12 cellular contexts compared by ENCODE assay signal in genomic region chr17:46158323-46159296, GRCh38. TPM values are rescaled to one million over a fixed set of nuclear protein-coding genes. Genes with fewer than 3 reads are reported as not detected.
A peak's percentile ranks its signal among the peaks of the same experiment; 100 is the strongest.
DNase-seq lines count a peak whose midpoint lies in the region; ATAC-seq and TF ChIP-seq lines count a peak whose summit lies in the region.
"Had no signal": no experiment of that assay in that cellular context is flagged by ENCODE, and none has a peak within 500 bp of the region (broad histone marks: within the 10 kb centered on the region; RNA-seq: fewer than 3 reads in every experiment).

No MANE protein-coding gene starts in this region.

- H3K9me3 ChIP-seq in CD4-positive, CD25-positive, alpha-beta regulatory T cell (ENCODE audit: control insufficient read depth in 2 of 2, low read length in 2 of 2) = no peaks in the 10 kb centered on the region
- H3K9me3 ChIP-seq in ascending aorta (no peaks in the 10 kb centered on the region), muscle layer of duodenum (ENCODE audit: control insufficient read depth in 1 of 2, low read length in 2 of 2) (no peaks in the 10 kb centered on the region), uterus (no peaks in the 10 kb centered on the region)
- H3K9me3 ChIP-seq: MG63 had no signal

- no peak for TF ChIP-seq POLR2A in uterus (IDR thresholded peaks at IDR 0.05)

- H3K36me3 ChIP-seq in CD4-positive, CD25-positive, alpha-beta regulatory T cell (ENCODE audit: control insufficient read depth, insufficient read depth, low read length) = peaks cover 2% of the 10 kb centered on the region
- H3K36me3 ChIP-seq in ascending aorta = no peaks in the 10 kb centered on the region
- no peaks in the 10 kb centered on the region for H3K36me3 ChIP-seq in muscle layer of duodenum (ENCODE audit: control insufficient read depth in 1 of 2, insufficient read depth in 2 of 2, low read length in 2 of 2)
- no peaks in the 10 kb centered on the region for H3K36me3 ChIP-seq in uterus

- H3K4me3 ChIP-seq in CD4-positive, CD25-positive, alpha-beta regulatory T cell (ENCODE audit: low read depth, low read length) = peak overlapping the region; percentile 33
- peak overlapping the region in 1 of 2 donors; percentile 14 for H3K4me3 ChIP-seq in ascending aorta
- H3K4me3 ChIP-seq in muscle layer of duodenum (ENCODE audit: low read depth in 1 of 2, low read length in 2 of 2) = no peak overlapping the region
- H3K4me3 ChIP-seq in uterus = no peak overlapping the region
- H3K4me3 ChIP-seq: MG63 had no signal

- no peak overlapping the region for H3K27ac ChIP-seq in CD4-positive, CD25-positive, alpha-beta regulatory T cell (ENCODE audit: insufficient read depth, low read length, poor library complexity, severe bottlenecking)
- peak overlapping the region; percentile 4 to 50 for H3K27ac ChIP-seq in ascending aorta
- H3K27ac ChIP-seq in muscle layer of duodenum (ENCODE audit: low read length) = peak overlapping the region; percentile 32
- peak overlapping the region in 1 of 2 donors; percentile 55 for H3K27ac ChIP-seq in uterus

- no peaks in the 10 kb centered on the region for H3K9me3 Mint-ChIP-seq in CD4-positive, CD25-positive, alpha-beta regulatory T cell
- H3K9me3 Mint-ChIP-seq in IgD-negative memory B cell = no peaks in the 10 kb centered on the region
- H3K9me3 Mint-ChIP-seq: T-helper 1 cell treated with Interleukin-12 subunit alpha and Interleukin-12 subunit beta and Interleukin-4 antibody, amounts not matched to agents 30 μg/mL and 1 μg/mL, for 36 hours had no signal

- peaks cover 12% of the 10 kb centered on the region for H3K36me3 Mint-ChIP-seq in CD4-positive, CD25-positive, alpha-beta regulatory T cell
- H3K36me3 Mint-ChIP-seq in IgD-negative memory B cell = no peaks in the 10 kb centered on the region

- H3K27me3 ChIP-seq in CD4-positive, CD25-positive, alpha-beta regulatory T cell (ENCODE audit: control insufficient read depth, insufficient read depth, low read length) = no peaks in the 10 kb centered on the region
- H3K27me3 ChIP-seq in ascending aorta (no peaks in the 10 kb centered on the region), muscle layer of duodenum (ENCODE audit: low read depth, low read length) (no peaks in the 10 kb centered on the region), uterus (no peaks in the 10 kb centered on the region)
- H3K27me3 ChIP-seq: MG63 had no signal

- H3K4me1 ChIP-seq in CD4-positive, CD25-positive, alpha-beta regulatory T cell (ENCODE audit: control insufficient read depth, insufficient read depth, low read length, poor library complexity, severe bottlenecking) = peaks cover 77% of the 10 kb centered on the region
- peaks cover 6 to 55% of the 10 kb centered on the region in 2 donors for H3K4me1 ChIP-seq in ascending aorta
- H3K4me1 ChIP-seq in muscle layer of duodenum (ENCODE audit: control insufficient read depth in 1 of 2, insufficient read depth in 2 of 2, low read length in 2 of 2) = peaks cover 31 to 82% of the 10 kb centered on the region in 2 donors
- peaks cover 6 to 12% of the 10 kb centered on the region in 2 donors for H3K4me1 ChIP-seq in uterus

- no peaks in the 10 kb centered on the region for H3K27me3 Mint-ChIP-seq in CD4-positive, CD25-positive, alpha-beta regulatory T cell
- no peaks in the 10 kb centered on the region for H3K27me3 Mint-ChIP-seq in IgD-negative memory B cell

- TF ChIP-seq CTCF in ascending aorta (IDR thresholded peaks at IDR 0.05) (no peak), uterus (IDR thresholded peaks at IDR 0.05) (no peak)

- no peak for DNase-seq in CD4-positive, CD25-positive, alpha-beta regulatory T cell
- DNase-seq in ascending aorta (ENCODE audit: low spot score in 2 of 2) (no peak), HuH-7 (ENCODE audit: low spot score) (no peak), occipital lobe (lab: John Stamatoyannopoulos, UW) (no peak), uterus (no peak)
- DNase-seq: activated gamma-delta T cell treated with Interleukin-2 at 50 U/mL for 16 hours; MG63; stimulated activated CD4-positive, alpha-beta T cell treated with anti-CD3 and anti-CD28 coated beads, Interleukin-2, amount 100 ng/mL, for 48 hours had no signal

- H3K4me1 Mint-ChIP-seq in CD4-positive, CD25-positive, alpha-beta regulatory T cell = peaks cover 64 to 93% (median 83%) of the 10 kb centered on the region in 4 donors
- H3K4me1 Mint-ChIP-seq in IgD-negative memory B cell = peaks cover 70 to 80% (median 78%) of the 10 kb centered on the region in 3 donors

- peak overlapping the region in 3 of 4 donors; percentile 11 to 50 (median 12) for H3K4me3 Mint-ChIP-seq in CD4-positive, CD25-positive, alpha-beta regulatory T cell
- H3K4me3 Mint-ChIP-seq in IgD-negative memory B cell = peak overlapping the region in 2 of 4 donors; percentile 71 to 74
- H3K4me3 Mint-ChIP-seq: T-helper 1 cell treated with Interleukin-12 subunit alpha and Interleukin-12 subunit beta and Interleukin-4 antibody, amounts not matched to agents 30 μg/mL and 1 μg/mL, for 36 hours had no signal

- H3K27ac Mint-ChIP-seq in CD4-positive, CD25-positive, alpha-beta regulatory T cell = peak overlapping the region; percentile 29 to 65 (median 31)
- H3K27ac Mint-ChIP-seq in IgD-negative memory B cell = peak overlapping the region in 2 of 3 donors; percentile 28 to 34
- H3K27ac Mint-ChIP-seq: T-helper 1 cell treated with Interleukin-12 subunit alpha and Interleukin-12 subunit beta and Interleukin-4 antibody, amounts not matched to agents 30 μg/mL and 1 μg/mL, for 36 hours had no signal

- no peak for ATAC-seq in CD4-positive, CD25-positive, alpha-beta regulatory T cell (ENCODE audit: low read depth in 2 of 2)
- ATAC-seq in GM21529 (IDR thresholded peaks at IDR 0.05; ENCODE audit: unreplicated experiment) = no peak

- intact Hi-C loops in ascending aorta (cut with DNase I) (no loop called here), uterus (cut with DNase I; ENCODE audit: low total_unique reads) (loop anchor here (10.0 kb wide), 1 partner anchor 74 kb away; no protein-coding TSS in a partner anchor)

RNA-seq across cellular contexts. Expression of gene KANSL1, which starts 34.6 kb away (rescaled TPM):
- total RNA-seq in CD4-positive, CD25-positive, alpha-beta regulatory T cell = 295 TPM
- 10 to 100 TPM in 3 of 4 donors, 1 to 10 TPM in 1; 9.1 to 14.1 (median 11.3) TPM for polyA plus RNA-seq in CD4-positive, CD25-positive, alpha-beta regulatory T cell
- 16.4 TPM for polyA plus RNA-seq in IgD-negative memory B cell
- total RNA-seq in ascending aorta (53.5 TPM), occipital lobe (116 TPM), uterus (100 to 1,000 TPM in 3 of 4 donors, 10 to 100 TPM in 1; 55.8 to 192 (median 146) TPM)
